10 cellular contexts compared by ENCODE assay signal in genomic region chr3:14434105-14434504, GRCh38. TPM values are rescaled to one million over a fixed set of nuclear protein-coding genes. Genes with fewer than 3 reads are reported as not detected.
DNase-seq lines count a peak whose midpoint lies in the region; ATAC-seq, FAIRE-seq and TF ChIP-seq lines count a peak whose summit lies in the region.
"Had no signal": no experiment of that assay in that cellular context is flagged by ENCODE, and none has a peak within 500 bp of the region (broad histone marks: within the 10 kb centered on the region; RNA-seq: fewer than 3 reads in every experiment).

No MANE protein-coding gene starts in this region.

- 34% methylated on average over 4 of the region's 4 CpGs for WGBS in A549 (ENCODE audit: missing lambda C conversion rate)
- WGBS in body of pancreas, 2 donors: 59 to 62% methylated on average over 4 of the region's 4 CpGs
- WGBS in tibial nerve, 2 donors: 61 to 70% methylated on average over 4 of the region's 4 CpGs

- peaks cover 2% of the 10 kb centered on the region for H3K36me3 Mint-ChIP-seq in activated naive CD4-positive, alpha-beta T cell treated with anti-CD3 and anti-CD28 coated beads, Interleukin-2, amount 50 U/mL, for 24 hours

- POLR2A ChIA-PET in A549 (lab: Yijun Ruan, JAX): interaction anchor here (1.4 to 1.9 kb wide), 2 partner anchors 8 to 19 kb away, joined by 5 read pairs; no protein-coding TSS in a partner anchor

- intact Hi-C loops in body of pancreas (cut with DNase I): no loop called here

- no peaks in the 10 kb centered on the region for H3K9me3 Mint-ChIP-seq in activated naive CD4-positive, alpha-beta T cell treated with anti-CD3 and anti-CD28 coated beads, Interleukin-2, amount 50 U/mL, for 24 hours

- H3K4me2 ChIP-seq in A549: peak overlapping the region; percentile 46

- no peak for TF ChIP-seq EP300 in A549 (IDR thresholded peaks at IDR 0.05)
- no peak for TF ChIP-seq EP300 in tibial nerve (IDR thresholded peaks at IDR 0.05)

- no peak for TF ChIP-seq CTCF in A549 (IDR thresholded peaks at IDR 0.05)
- no peak for TF ChIP-seq CTCF in body of pancreas (IDR thresholded peaks at IDR 0.05)
- no peak for TF ChIP-seq CTCF in tibial nerve (IDR thresholded peaks at IDR 0.05)

- H3K27ac Mint-ChIP-seq in activated naive CD4-positive, alpha-beta T cell treated with anti-CD3 and anti-CD28 coated beads, Interleukin-2, amount 50 U/mL, for 24 hours: peak overlapping the region; percentile 90

- no peaks in the 10 kb centered on the region for H3K27me3 Mint-ChIP-seq in activated naive CD4-positive, alpha-beta T cell treated with anti-CD3 and anti-CD28 coated beads, Interleukin-2, amount 50 U/mL, for 24 hours

- H3K4me1 ChIP-seq in A549 (peaks cover 95% of the 10 kb centered on the region), body of pancreas (peaks cover 37% of the 10 kb centered on the region), tibial nerve (peaks cover 0 to 54% (median 41%) of the 10 kb centered on the region in 4 donors)

- ATAC-seq in A549 (no peak), HG02981 (IDR thresholded peaks at IDR 0.05; ENCODE audit: unreplicated experiment) (no peak), GM19452 (IDR thresholded peaks at IDR 0.05; ENCODE audit: unreplicated experiment) (no peak), body of pancreas (no peak)

- no peak overlapping the region for H3K4me3 Mint-ChIP-seq in activated naive CD4-positive, alpha-beta T cell treated with anti-CD3 and anti-CD28 coated beads, Interleukin-2, amount 50 U/mL, for 24 hours

- CTCF ChIA-PET in A549 (lab: Yijun Ruan, JAX): interaction anchor here (0.7 to 2.8 kb wide), 6 partner anchors 10 to 538 kb away, joined by 3 to 8 read pairs (median 3); no protein-coding TSS in a partner anchor

- peaks cover 66% of the 10 kb centered on the region for H3K4me1 Mint-ChIP-seq in activated naive CD4-positive, alpha-beta T cell treated with anti-CD3 and anti-CD28 coated beads, Interleukin-2, amount 50 U/mL, for 24 hours

- peak overlapping the region; percentile 27 to 69; a peak in 3 of 6 replicates for H3K27ac ChIP-seq in A549
- H3K27ac ChIP-seq in body of pancreas: peak overlapping the region in 1 of 4 donors; percentile 20
- peak overlapping the region in 2 of 4 donors; percentile 33 to 65 for H3K27ac ChIP-seq in tibial nerve
- H3K27ac ChIP-seq: parathyroid adenoma had no signal

- H3K27me3 ChIP-seq in body of pancreas: no peaks in the 10 kb centered on the region
- no peaks in the 10 kb centered on the region for H3K27me3 ChIP-seq in tibial nerve

- FAIRE-seq in A549 (lab: Jason Lieb, UNC) (no peak), H54 (lab: Jason Lieb, UNC) (peak; percentile 6)

- H3K36me3 ChIP-seq in body of pancreas (replicated peaks in 1 of 2; ENCODE audit: insufficient read depth in 1 of 2, low read depth in 2 of 2) (no peaks in the 10 kb centered on the region), tibial nerve (no peaks in the 10 kb centered on the region)

- TF ChIP-seq POLR2A in A549 (IDR thresholded peaks at IDR 0.05; ENCODE audit: low read length) (no peak), H54 (IDR thresholded peaks at IDR 0.05; ENCODE audit: low read depth, low read length) (no peak), body of pancreas (IDR thresholded peaks at IDR 0.05) (no peak), tibial nerve (IDR thresholded peaks at IDR 0.05) (no peak)

- no peak for TF ChIP-seq RAD21 in A549 (conservative IDR thresholded peaks at IDR 0.05 in 1 of 2, IDR thresholded peaks at IDR 0.05 in 1 of 2)

- no peak overlapping the region for H3K4me3 ChIP-seq in A549
- H3K4me3 ChIP-seq in body of pancreas: no peak overlapping the region
- H3K4me3 ChIP-seq in tibial nerve: no peak overlapping the region

- DNase-seq in A549 (ENCODE audit: low read depth in 1 of 2, low spot score in 1 of 2) (no peak), H54 (ENCODE audit: insufficient read length, low spot score) (no peak), iris pigment epithelial cell (ENCODE audit: low read depth) (peak; percentile 52), body of pancreas (no peak), tibial nerve (ENCODE audit: low spot score in 2 of 2) (no peak)
- DNase-seq: SHP77 treated with DMSO at 0.1 percent for 48 hours had no signal

- H3K9me3 ChIP-seq in A549: no peaks in the 10 kb centered on the region
- no peaks in the 10 kb centered on the region for H3K9me3 ChIP-seq in body of pancreas
- no peaks in the 10 kb centered on the region for H3K9me3 ChIP-seq in tibial nerve

TF ChIP-seq in A549, 52 proteins besides CTCF, POLR2A, EP300 and RAD21:
- TF ChIP-seq MAZ (IDR thresholded peaks at IDR 0.05; ENCODE audit: borderline replicate concordance, low read depth, low read length) (no peak), KDM5A (IDR thresholded peaks at IDR 0.05) (no peak), RFX5 (IDR thresholded peaks at IDR 0.05) (no peak), ZC3H11A (IDR thresholded peaks at IDR 0.05) (no peak), ZNF302 (CRISPR knock-in tag; IDR thresholded peaks at IDR 0.05) (no peak), KDM1A (IDR thresholded peaks at IDR 0.05; ENCODE audit: low read depth) (no peak), EHMT2 (IDR thresholded peaks at IDR 0.05; ENCODE audit: low read depth) (no peak), JUNB (IDR thresholded peaks at IDR 0.05) (no peak), BCL3 (IDR thresholded peaks at IDR 0.05) (no peak), MYC (IDR thresholded peaks at IDR 0.05; ENCODE audit: borderline replicate concordance, low read length) (no peak), ZFP36 (IDR thresholded peaks at IDR 0.05; ENCODE audit: borderline replicate concordance, partially characterized antibody) (no peak), E2F6 (IDR thresholded peaks at IDR 0.05; ENCODE audit: borderline replicate concordance, low read depth) (no peak), CEBPB (IDR thresholded peaks at IDR 0.05) (no peak), EHF (CRISPR knock-in tag; IDR thresholded peaks at IDR 0.05) (no peak), FOSL2 (IDR thresholded peaks at IDR 0.05) (no peak), FOSL2 (CRISPR knock-in tag; IDR thresholded peaks at IDR 0.05) (no peak), SMC3 (IDR thresholded peaks at IDR 0.05) (no peak)
- TF ChIP-seq, protein P1, sequence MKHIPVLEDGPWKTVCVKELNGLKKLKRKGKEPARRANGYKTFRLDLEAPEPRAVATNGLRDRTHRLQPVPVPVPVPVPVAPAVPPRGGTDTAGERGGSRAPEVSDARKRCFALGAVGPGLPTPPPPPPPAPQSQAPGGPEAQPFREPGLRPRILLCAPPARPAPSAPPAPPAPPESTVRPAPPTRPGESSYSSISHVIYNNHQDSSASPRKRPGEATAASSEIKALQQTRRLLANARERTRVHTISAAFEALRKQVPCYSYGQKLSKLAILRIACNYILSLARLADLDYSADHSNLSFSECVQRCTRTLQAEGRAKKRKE (CRISPR knock-in tag; IDR thresholded peaks at IDR 0.05; ENCODE audit: low read depth): no peak
- TF ChIP-seq, protein P2, sequence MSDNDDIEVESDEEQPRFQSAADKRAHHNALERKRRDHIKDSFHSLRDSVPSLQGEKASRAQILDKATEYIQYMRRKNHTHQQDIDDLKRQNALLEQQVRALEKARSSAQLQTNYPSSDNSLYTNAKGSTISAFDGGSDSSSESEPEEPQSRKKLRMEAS (IDR thresholded peaks at IDR 0.05): no peak
- TF ChIP-seq, protein P3, sequence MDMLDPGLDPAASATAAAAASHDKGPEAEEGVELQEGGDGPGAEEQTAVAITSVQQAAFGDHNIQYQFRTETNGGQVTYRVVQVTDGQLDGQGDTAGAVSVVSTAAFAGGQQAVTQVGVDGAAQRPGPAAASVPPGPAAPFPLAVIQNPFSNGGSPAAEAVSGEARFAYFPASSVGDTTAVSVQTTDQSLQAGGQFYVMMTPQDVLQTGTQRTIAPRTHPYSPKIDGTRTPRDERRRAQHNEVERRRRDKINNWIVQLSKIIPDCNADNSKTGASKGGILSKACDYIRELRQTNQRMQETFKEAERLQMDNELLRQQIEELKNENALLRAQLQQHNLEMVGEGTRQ (IDR thresholded peaks at IDR 0.05): no peak

RNA-seq across cellular contexts. Expression of gene SLC6A6, which starts 31.7 kb away (rescaled TPM):
- polyA plus RNA-seq in A549 (2011; rRNA removed): 73.3 and 76.2 TPM in 2 replicates
- 39.4 and 55.1 TPM in 2 replicates for polyA plus RNA-seq in A549 (2012; cell fraction: cytosol; rRNA removed)
- polyA plus RNA-seq in A549 (2012; cell fraction: nucleus; rRNA removed): 144 and 151 TPM in 2 replicates
- 66.2 to 73.8 TPM (median 66.5 TPM) in 3 replicates for polyA plus RNA-seq in A549 (2017; fragmentation: RNase III; extraction: RNeasy Plus Mini Kit Qiagen cat#74134 plus additional on column Dnase treatment)
- 141 and 148 TPM in 2 replicates for polyA minus RNA-seq in A549 (2011; rRNA and poly(A)+ RNA removed)
- total RNA-seq in body of pancreas: 1 to 10 TPM; 4.9 to 5.7 TPM
- total RNA-seq in tibial nerve: 10 to 100 TPM; 11.8 to 24.9 (median 13.5) TPM
